Comparison of ENCODE assay signal across 14 cellular contexts in genomic region chr13:51624207-51624606, GRCh38.
"Had no signal": no experiment of that assay in that cellular context is flagged by ENCODE, and none has a peak within 500 bp of the region (broad histone marks: within the 10 kb centered on the region; RNA-seq: fewer than 3 reads in every experiment).

No MANE protein-coding gene starts in this region.

- DNase-seq: activated CD4-positive, alpha-beta T cell treated with anti-CD3 and anti-CD28 coated beads for 36 hours; activated naive CD4-positive, alpha-beta T cell treated with anti-CD3 and anti-CD28 coated beads for 36 hours; amniotic stem cell; body of pancreas; endodermal cell; kidney glomerular epithelial cell; naive B cell; nucleus accumbens; stimulated activated CD4-positive, alpha-beta T cell treated with anti-CD3 and anti-CD28 coated beads, Interleukin-2, amount 100 ng/mL, for 48 hours; T1000; tibial artery had no signal

- H3K27me3 Mint-ChIP-seq: activated CD4-positive, alpha-beta T cell treated with anti-CD3 and anti-CD28 coated beads for 36 hours; central memory CD8-positive, alpha-beta T cell; naive B cell had no signal

- H3K4me2 ChIP-seq: hepatocyte had no signal

- H3K27me3 ChIP-seq: body of pancreas, hepatocyte, SJCRH30, tibial artery had no signal

- H3K27ac Mint-ChIP-seq: activated CD4-positive, alpha-beta T cell treated with anti-CD3 and anti-CD28 coated beads for 36 hours; activated naive CD4-positive, alpha-beta T cell treated with anti-CD3 and anti-CD28 coated beads for 36 hours had no signal

- H3K27ac ChIP-seq: body of pancreas, hepatocyte, SJCRH30, tibial artery had no signal

- H2AFZ ChIP-seq: hepatocyte had no signal

- H3K36me3 Mint-ChIP-seq: naive B cell had no signal

- H3K4me3 Mint-ChIP-seq: activated CD4-positive, alpha-beta T cell treated with anti-CD3 and anti-CD28 coated beads for 36 hours; activated naive CD4-positive, alpha-beta T cell treated with anti-CD3 and anti-CD28 coated beads for 36 hours; central memory CD8-positive, alpha-beta T cell; endodermal cell had no signal

- H3K4me3 ChIP-seq: body of pancreas, hepatocyte, SJCRH30, tibial artery had no signal

- ATAC-seq: body of pancreas had no signal

- H3K9me3 ChIP-seq: body of pancreas, SJCRH30, tibial artery had no signal

- H3K36me3 ChIP-seq: SJCRH30, tibial artery had no signal

- H3K9me3 Mint-ChIP-seq: activated naive CD4-positive, alpha-beta T cell treated with anti-CD3 and anti-CD28 coated beads for 36 hours; central memory CD8-positive, alpha-beta T cell; endodermal cell; naive B cell had no signal
